8 cellular contexts compared by ENCODE assay signal in the genomic region with DNA sequence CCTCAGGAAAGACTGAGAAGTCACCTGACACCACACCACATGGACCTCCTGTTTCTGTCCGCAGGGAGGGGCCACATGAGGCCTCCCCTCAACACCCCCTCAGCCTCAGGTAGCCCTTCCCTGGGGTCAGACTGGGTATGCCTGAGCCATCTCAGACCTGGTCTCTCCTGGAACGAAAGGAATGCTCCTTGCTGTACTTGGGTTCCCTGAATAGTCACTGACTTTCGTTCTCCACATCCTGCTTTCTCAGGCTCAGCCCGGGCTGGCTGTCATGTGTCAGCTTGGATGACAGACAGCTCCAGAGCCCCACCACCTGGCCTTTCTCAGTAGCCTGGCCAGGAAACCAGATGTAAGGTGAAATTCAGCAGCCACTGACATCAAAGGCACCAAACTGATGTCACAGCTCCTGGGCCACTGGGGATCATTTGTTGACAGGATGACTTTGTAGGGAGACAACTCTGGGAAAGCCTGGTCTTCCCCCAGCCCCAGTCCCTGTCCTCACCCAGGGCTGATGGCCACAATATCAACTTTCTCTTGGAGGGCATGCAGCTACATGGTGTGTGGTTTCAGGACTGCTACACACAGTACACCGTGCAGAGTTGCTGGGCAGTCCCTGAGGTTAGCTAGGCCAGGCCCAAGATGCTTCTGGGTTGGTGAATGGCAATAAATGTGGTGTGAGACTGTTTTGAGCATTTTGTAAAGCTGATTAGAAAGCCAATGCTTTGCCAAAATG.
DNase-seq lines count a peak whose midpoint lies in the region; ATAC-seq and TF ChIP-seq lines count a peak whose summit lies in the region.

No MANE protein-coding gene starts in this region.

- H3K36me3 ChIP-seq in neural progenitor cell = no peaks in the 10 kb centered on the region
- H3K36me3 ChIP-seq in GM23248 (ENCODE audit: low read depth) = no peaks in the 10 kb centered on the region

- in situ Hi-C loops in GM23248 (cut with MboI) = no loop called here

- H3K9me3 ChIP-seq in neural progenitor cell (ENCODE audit: low read depth) = no peaks in the 10 kb centered on the region
- H3K9me3 ChIP-seq in GM23248 (ENCODE audit: low read depth) = no peaks in the 10 kb centered on the region

- DNase-seq in activated naive CD4-positive, alpha-beta T cell treated with anti-CD3 and anti-CD28 coated beads, Interleukin-2, amount 50 U/mL, for 72 hours (ENCODE audit: low spot score in 2 of 2) = no peak
- no peak for DNase-seq in activated naive CD4-positive, alpha-beta T cell (lab: John Stamatoyannopoulos, UW)
- DNase-seq in HuH-7.5 (ENCODE audit: low spot score) (peak; percentile 20), astrocyte of the hippocampus (ENCODE audit: low read depth, low spot score) (peak; percentile 21), neural progenitor cell (ENCODE audit: low spot score) (peak; percentile 74), AG20443 (ENCODE audit: low spot score) (no peak), GM23248 (no peak)

- H3K36me3 Mint-ChIP-seq in activated naive CD4-positive, alpha-beta T cell treated with anti-CD3 and anti-CD28 coated beads, Interleukin-2, amount 50 U/mL, for 72 hours = no peaks in the 10 kb centered on the region
- H3K36me3 Mint-ChIP-seq in neural progenitor cell = no peaks in the 10 kb centered on the region

- H3K4me1 ChIP-seq in neural progenitor cell (no peaks in the 10 kb centered on the region), GM23248 (ENCODE audit: insufficient read depth) (peaks cover 20% of the 10 kb centered on the region)

- peaks cover 4% of the 10 kb centered on the region for H3K27me3 Mint-ChIP-seq in neural progenitor cell (ENCODE audit: insufficient read depth, low read depth)

- H2AFZ ChIP-seq in neural progenitor cell (replicated peaks) = no peak overlapping the region
- no peak overlapping the region for H2AFZ ChIP-seq in GM23248

- no peaks in the 10 kb centered on the region for H3K9me2 ChIP-seq in GM23248 (ENCODE audit: insufficient read depth)

- peak; percentile 56 for TF ChIP-seq CTCF in neural progenitor cell (IDR thresholded peaks at IDR 0.05)

- peaks cover 2% of the 10 kb centered on the region for H3K4me1 Mint-ChIP-seq in neural progenitor cell

- H3K27me3 ChIP-seq in neural progenitor cell = peaks cover 24% of the 10 kb centered on the region
- no peaks in the 10 kb centered on the region for H3K27me3 ChIP-seq in GM23248 (replicated peaks; ENCODE audit: insufficient read depth)

- no peaks in the 10 kb centered on the region for H3F3A ChIP-seq in neural progenitor cell (ENCODE audit: low read depth)
- H3F3A ChIP-seq in GM23248 (ENCODE audit: insufficient read depth) = peaks cover 25% of the 10 kb centered on the region; the same call in 1 of the 2 replicates

- H4K20me1 ChIP-seq in neural progenitor cell (ENCODE audit: low read depth) = no peaks in the 10 kb centered on the region
- H4K20me1 ChIP-seq in GM23248 (ENCODE audit: insufficient read depth) = no peaks in the 10 kb centered on the region

- H3K9ac ChIP-seq in neural progenitor cell (no peak overlapping the region), GM23248 (no peak overlapping the region)

- no peak overlapping the region for H3K4me2 ChIP-seq in neural progenitor cell
- H3K4me2 ChIP-seq in GM23248 (ENCODE audit: unreplicated experiment) = no peak overlapping the region

- no peak overlapping the region for H3K4me3 Mint-ChIP-seq in neural progenitor cell

- WGBS in GM23248 (ENCODE audit: low coverage in 1 of 2, low lambda C conversion rate in 2 of 2, missing lambda C conversion rate in 2 of 2), 2 experiments = 61 to 66% methylated on average over 5 of the region's 5 CpGs

- no peak overlapping the region for H3K4me3 ChIP-seq in neural progenitor cell
- no peak overlapping the region for H3K4me3 ChIP-seq in GM23248

- H3K27ac ChIP-seq in neural progenitor cell (no peak overlapping the region), GM23248 (no peak overlapping the region)

- H3K79me2 ChIP-seq in neural progenitor cell (ENCODE audit: low read depth) (no peaks in the 10 kb centered on the region), GM23248 (ENCODE audit: insufficient read depth) (no peaks in the 10 kb centered on the region)

- no peaks in the 10 kb centered on the region for H3K9me3 Mint-ChIP-seq in activated naive CD4-positive, alpha-beta T cell treated with anti-CD3 and anti-CD28 coated beads, Interleukin-2, amount 50 U/mL, for 72 hours
- H3K9me3 Mint-ChIP-seq in neural progenitor cell = no peaks in the 10 kb centered on the region

- peak; percentile 16 to 47 for ATAC-seq in activated naive CD4-positive, alpha-beta T cell treated with anti-CD3 and anti-CD28 coated beads, Interleukin-2, amount 50 U/mL, for 72 hours
- no peak for ATAC-seq in GM19397 (IDR thresholded peaks at IDR 0.05; ENCODE audit: unreplicated experiment)

- H3K27ac Mint-ChIP-seq in activated naive CD4-positive, alpha-beta T cell treated with anti-CD3 and anti-CD28 coated beads, Interleukin-2, amount 50 U/mL, for 72 hours = no peak overlapping the region
- no peak overlapping the region for H3K27ac Mint-ChIP-seq in neural progenitor cell

Comparison
In these comparisons a context has a peak if more than half of its experiments do, and no peak if none do; other contexts are left out.
1. DNase-seq: peak in HuH-7.5 (single experiment), astrocyte of the hippocampus (single experiment) and neural progenitor cell (single experiment); none in activated naive CD4-positive, alpha-beta T cell treated with anti-CD3 and anti-CD28 coated beads, Interleukin-2, amount 50 U/mL, for 72 hours (0 of 2), activated naive CD4-positive, alpha-beta T cell (0 of 4), AG20443 (single experiment) and GM23248 (single experiment).